4 cellular contexts compared by ENCODE assay signal in the genomic region with DNA sequence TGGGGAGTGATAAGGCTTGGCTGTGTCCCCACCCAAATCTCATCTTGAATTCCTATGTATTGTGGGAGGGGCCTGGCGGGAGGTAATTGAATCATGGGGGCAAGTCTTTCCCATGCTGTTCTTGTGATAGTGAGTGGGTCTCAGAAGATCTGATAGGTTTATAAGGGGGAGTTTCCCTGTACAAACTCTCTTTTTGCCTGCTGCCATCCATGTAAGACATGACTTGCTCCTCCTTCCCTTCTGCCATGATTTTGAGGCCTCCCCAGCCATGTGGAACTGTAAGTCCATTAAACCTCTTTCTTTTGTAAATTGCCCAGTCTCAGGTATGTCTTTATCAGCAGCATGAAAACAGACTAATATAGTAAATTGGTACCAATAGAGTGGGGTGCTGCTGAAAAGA. TPM values are rescaled to one million over a fixed set of nuclear protein-coding genes. Genes with fewer than 3 reads are reported as not detected.
"Had no signal": no experiment of that assay in that cellular context is flagged by ENCODE, and none has a peak within 500 bp of the region (broad histone marks: within the 10 kb centered on the region; RNA-seq: fewer than 3 reads in every experiment).

No MANE protein-coding gene starts in this region.

RNA-seq across cellular contexts. Expression of a gene that starts 20.8 kb away (rescaled TPM):
- total RNA-seq: HT1080, IMR-90 had no signal
- polyA plus RNA-seq: IMR-90 had no signal

RNA-seq across cellular contexts. Expression of a gene that starts 45.7 kb away (rescaled TPM):
- total RNA-seq: HT-29, HT1080, IMR-90 had no signal
- polyA plus RNA-seq: IgD-negative memory B cell, IMR-90 had no signal
